In genomic region chr21:41631564-41632461, GRCh38 we compare ENCODE assay signal across 9 cellular contexts.
A peak's percentile ranks its signal among the peaks of the same experiment; 100 is the strongest.
DNase-seq lines count a peak whose midpoint lies in the region; ATAC-seq and TF ChIP-seq lines count a peak whose summit lies in the region.
"Had no signal": no experiment of that assay in that cellular context is flagged by ENCODE, and none has a peak within 500 bp of the region (broad histone marks: within the 10 kb centered on the region; RNA-seq: fewer than 3 reads in every experiment).

No MANE protein-coding gene starts in this region.

- H3K23ac ChIP-seq in neuronal stem cell (ENCODE audit: low read depth, low read length, poor library complexity), result peak overlapping the region; percentile 46

- H3K4me2 ChIP-seq in mammary epithelial cell (ENCODE audit: insufficient read depth, low read depth, low read length) (peak overlapping the region; percentile 58), neuronal stem cell (ENCODE audit: insufficient read depth, low read length, poor library complexity, severe bottlenecking) (no peak overlapping the region)

- no peak for ATAC-seq in aorta (ENCODE audit: low FRiP score)
- ATAC-seq in HG02798 (IDR thresholded peaks at IDR 0.05; ENCODE audit: poor library complexity, unreplicated experiment), result no peak

- in situ Hi-C loops in mammary epithelial cell (cut with MboI; ENCODE audit: low sequenced_read_pairs in 2 of 2), result no loop called here

- no peak overlapping the region for H2BK5ac ChIP-seq in neuronal stem cell (ENCODE audit: low read length)

- peak overlapping the region; percentile 24 for H3K4ac ChIP-seq in neuronal stem cell (ENCODE audit: low read length)

- H4K20me1 ChIP-seq in mammary epithelial cell (ENCODE audit: insufficient read depth, low read length), result no peaks in the 10 kb centered on the region

- no peak overlapping the region for H4K91ac ChIP-seq in neuronal stem cell (ENCODE audit: low read depth, low read length, poor library complexity)

- DNase-seq in DMS79 treated with DMSO at 0.1 percent for 48 hours (lab: John Stamatoyannopoulos, UW), result peak; percentile 82
- peak; percentile 91 for DNase-seq in NCI-H2029 (lab: John Stamatoyannopoulos, UW)
- DNase-seq in mammary epithelial cell, result peak; percentile 83
- no peak for DNase-seq in neuronal stem cell (ENCODE audit: low spot score)
- DNase-seq in adrenal gland, result no peak
- DNase-seq in aorta, result no peak
- DNase-seq in GM19240 (ENCODE audit: insufficient read length, low spot score), result no peak
- DNase-seq: midbrain had no signal

- peak overlapping the region; percentile 27 for H3K18ac ChIP-seq in neuronal stem cell (ENCODE audit: low read length)

- no peak for TF ChIP-seq POLR2A in adrenal gland (IDR thresholded peaks at IDR 0.05)

- H3K4me1 ChIP-seq in mammary epithelial cell (ENCODE audit: insufficient read depth, low read length), result peaks cover 59% of the 10 kb centered on the region
- peaks cover 0 to 3% of the 10 kb centered on the region in 2 donors for H3K4me1 ChIP-seq in neuronal stem cell (ENCODE audit: control insufficient read depth in 2 of 2, insufficient read depth in 1 of 2, low read depth in 1 of 2, low read length in 2 of 2)
- no peaks in the 10 kb centered on the region for H3K4me1 ChIP-seq in adrenal gland (replicated peaks in 1 of 2)
- no peaks in the 10 kb centered on the region for H3K4me1 ChIP-seq in aorta (ENCODE audit: control insufficient read depth in 1 of 2, insufficient read depth in 2 of 2, low read length in 2 of 2)

- H2BK120ac ChIP-seq in neuronal stem cell (ENCODE audit: low read depth, low read length), result no peak overlapping the region

- peak overlapping the region; percentile 2 for H2AFZ ChIP-seq in mammary epithelial cell (ENCODE audit: low read depth, low read length)
- H2AFZ ChIP-seq in neuronal stem cell (ENCODE audit: low read length), result no peak overlapping the region

- H3K27ac ChIP-seq in mammary epithelial cell (ENCODE audit: insufficient read depth, low read depth, low read length) (peak overlapping the region; percentile 78), neuronal stem cell (replicated peaks; ENCODE audit: low read length) (no peak overlapping the region), adrenal gland (no peak overlapping the region), aorta (ENCODE audit: low read depth in 1 of 2, low read length in 2 of 2) (no peak overlapping the region)

- peaks cover 4% of the 10 kb centered on the region for H3K9me3 ChIP-seq in mammary epithelial cell (replicated peaks; ENCODE audit: insufficient read depth, low read length)
- no peaks in the 10 kb centered on the region for H3K9me3 ChIP-seq in neuronal stem cell (replicated peaks in 1 of 2; ENCODE audit: control insufficient read depth in 2 of 2, insufficient read depth in 1 of 2, low read depth in 1 of 2, low read length in 2 of 2)
- no peaks in the 10 kb centered on the region for H3K9me3 ChIP-seq in adrenal gland (replicated peaks in 1 of 3)
- H3K9me3 ChIP-seq in aorta (ENCODE audit: control insufficient read depth, low read length), result no peaks in the 10 kb centered on the region

- no peaks in the 10 kb centered on the region for H3K27me3 ChIP-seq in mammary epithelial cell (ENCODE audit: insufficient read depth, low read length)
- no peaks in the 10 kb centered on the region for H3K27me3 ChIP-seq in neuronal stem cell (ENCODE audit: control insufficient read depth in 3 of 3, insufficient read depth in 3 of 3, low read depth in 1 of 3, low read length in 3 of 3)
- no peaks in the 10 kb centered on the region for H3K27me3 ChIP-seq in adrenal gland
- no peaks in the 10 kb centered on the region for H3K27me3 ChIP-seq in aorta (ENCODE audit: control insufficient read depth in 1 of 2, insufficient read depth in 2 of 2, low read length in 1 of 2)

- H3K14ac ChIP-seq in neuronal stem cell (ENCODE audit: low read length), result no peak overlapping the region

- H2BK15ac ChIP-seq in neuronal stem cell (ENCODE audit: low read length), result peak overlapping the region; percentile 64

- H3K36me3 ChIP-seq in mammary epithelial cell (ENCODE audit: insufficient read depth, low read length) (no peaks in the 10 kb centered on the region), neuronal stem cell (replicated peaks in 1 of 2; ENCODE audit: control insufficient read depth in 2 of 2, insufficient read depth in 2 of 2, low read length in 2 of 2) (no peaks in the 10 kb centered on the region), adrenal gland (replicated peaks in 1 of 2) (no peaks in the 10 kb centered on the region), aorta (ENCODE audit: control insufficient read depth in 1 of 2, insufficient read depth in 2 of 2, low read length in 1 of 2) (no peaks in the 10 kb centered on the region)

- dilution Hi-C loops in mammary epithelial cell (cut with HindIII; ENCODE audit: low sequenced_read_pairs), result no loop called here

- peak overlapping the region; percentile 8 for H3K9ac ChIP-seq in mammary epithelial cell (ENCODE audit: insufficient read depth, low read length)
- H3K9ac ChIP-seq in neuronal stem cell (ENCODE audit: low read depth, low read length, poor library complexity), result no peak overlapping the region

- no TSS peak for BruUV-seq in mammary epithelial cell (replicated peaks; lab: Mats Ljungman, UMichigan)

- intact Hi-C loops in mammary epithelial cell (cut with micrococcal nuclease), result loop anchor here (2.0 to 5.0 kb wide), 3 partner anchors 23 to 300 kb away; no protein-coding TSS in a partner anchor
- intact Hi-C loops in adrenal gland (cut with DNase I), result no loop called here
- intact Hi-C loops in aorta (cut with DNase I), result no loop called here

- no peaks in the 10 kb centered on the region for H3K79me2 ChIP-seq in mammary epithelial cell (ENCODE audit: insufficient read depth, low read length)

- H4K8ac ChIP-seq in neuronal stem cell (ENCODE audit: low read depth, low read length), result no peak overlapping the region

- H3K79me1 ChIP-seq in neuronal stem cell (ENCODE audit: low read depth, low read length), result no peaks in the 10 kb centered on the region

- peak overlapping the region; percentile 65 for H2BK12ac ChIP-seq in neuronal stem cell (ENCODE audit: low read length)

- 16% methylated on average over 5 of the region's 14 CpGs for whole genome bisulfite sequencing in mammary epithelial cell (ENCODE audit: low coverage, missing lambda C conversion rate)
- no CpG with 5 or more reads among the region's 14 CpGs for WGBS in neuronal stem cell (ENCODE audit: extremely low coverage in 2 of 2, insufficient read length in 2 of 2, insufficient replicate concordance in 1 of 2), 2 donors
- 68 to 80% (median 75%) methylated on average over 8 to 14 of the region's 14 CpGs for WGBS in adrenal gland, 4 donors
- 90% methylated on average over 14 of the region's 14 CpGs for WGBS in aorta, 2 donors

- TF ChIP-seq CTCF in mammary epithelial cell (conservative IDR thresholded peaks at IDR 0.05 in 1 of 2, IDR thresholded peaks at IDR 0.05 in 1 of 2; ENCODE audit: extremely low read depth in 1 of 2, insufficient read depth in 1 of 2, low read depth in 1 of 2, low read length in 2 of 2), result no peak
- no peak for TF ChIP-seq CTCF in adrenal gland (IDR thresholded peaks at IDR 0.05)

- no peak overlapping the region for H2AK5ac ChIP-seq in neuronal stem cell (ENCODE audit: low read depth, low read length)

- H3K4me3 ChIP-seq in mammary epithelial cell (replicated peaks in 1 of 3; ENCODE audit: insufficient read depth in 1 of 3, low read depth in 2 of 3, low read length in 3 of 3), result no peak overlapping the region
- no peak overlapping the region for H3K4me3 ChIP-seq in neuronal stem cell (ENCODE audit: low read length in 2 of 2)
- H3K4me3 ChIP-seq in adrenal gland, result no peak overlapping the region
- H3K4me3 ChIP-seq in aorta (ENCODE audit: low read length in 2 of 2), result no peak overlapping the region

- CTCF ChIA-PET in mammary epithelial cell (lab: Charles Lee; ENCODE audit: low non-redundant PET), result interaction anchor here (0.6 kb wide), 1 partner anchor 349 kb away, joined by 3 read pairs; no protein-coding TSS in a partner anchor

Comparison
In these comparisons a context has a peak if more than half of its experiments do, and no peak if none do; other contexts are left out.
1. DNase-seq: peak in DMS79 treated with DMSO at 0.1 percent for 48 hours (single experiment), NCI-H2029 (single experiment) and mammary epithelial cell (single experiment); none in neuronal stem cell (single experiment), adrenal gland (0 of 7), aorta (0 of 2) and GM19240 (single experiment).